In the genomic region with DNA sequence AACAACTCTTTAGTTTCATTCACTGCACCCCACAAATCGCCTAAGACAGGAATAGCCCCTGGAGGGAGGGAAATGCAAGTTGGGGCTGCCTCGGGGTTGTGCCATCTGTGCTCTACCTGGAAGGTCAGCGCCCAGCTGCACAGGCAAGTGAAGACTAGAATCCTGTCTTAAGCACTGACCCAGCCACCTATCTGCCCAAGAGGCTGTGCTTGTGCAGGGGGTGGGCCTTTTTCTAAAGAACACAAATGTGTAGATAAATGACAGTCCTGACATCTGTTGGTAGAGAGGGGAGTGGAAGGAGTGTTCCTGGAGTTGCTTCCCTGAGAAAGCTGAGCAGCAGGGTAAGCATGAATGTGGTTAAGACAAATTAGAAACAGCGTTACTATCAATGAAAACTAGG, we compare ENCODE assay signal across 21 cellular contexts.
"Had no signal": no experiment of that assay in that cellular context is flagged by ENCODE, and none has a peak within 500 bp of the region (broad histone marks: within the 10 kb centered on the region; RNA-seq: fewer than 3 reads in every experiment).

No MANE protein-coding gene starts in this region.

- DNase-seq: activated CD4-positive, alpha-beta T cell treated with anti-CD3 and anti-CD28 coated beads for 1 hour; activated CD4-positive, alpha-beta T cell treated with anti-CD3 and anti-CD28 coated beads, Interleukin-2, amount 10 ng/mL, durations not matched to agents 24 days and 14 days; activated CD4-positive, alpha-beta T cell treated with anti-CD3 and anti-CD28 coated beads, Interleukin-2, amount 50 U/mL, for 48 hours; activated CD8-positive, alpha-beta memory T cell treated with anti-CD3 and anti-CD28 coated beads, Interleukin-2, amount 10 ng/mL, durations not matched to agents 7 days and 5 days; activated effector memory CD4-positive, alpha-beta T cell treated with Interleukin-2 at 50 U/mL for 16 hours; activated naive CD4-positive, alpha-beta T cell; activated T-cell treated with anti-CD3 and anti-CD28 coated beads, Interleukin-2, amount 50 U/mL, for 24 hours; aorta; central memory CD4-positive, alpha-beta T cell; NCI-H1048; NCI-H1694; NCI-H2029 treated with DMSO at 0.1 percent for 48 hours; NCI-H510A treated with DMSO at 0.1 percent for 48 hours; NCI-H774; SHP77 treated with DMSO at 0.1 percent for 48 hours had no signal

- H3K4me3 ChIP-seq: breast epithelium, coronary artery had no signal

- H3K4me3 Mint-ChIP-seq: activated CD4-positive, alpha-beta T cell treated with anti-CD3 and anti-CD28 coated beads, Interleukin-2, amount 10 ng/mL, durations not matched to agents 24 days and 14 days; activated CD8-positive, alpha-beta memory T cell treated with anti-CD3 and anti-CD28 coated beads, Interleukin-2, amount 10 ng/mL, durations not matched to agents 7 days and 5 days; activated naive CD4-positive, alpha-beta T cell treated with anti-CD3 and anti-CD28 coated beads, Interleukin-2, amount 50 U/mL, for 24 hours; activated T-cell treated with anti-CD3 and anti-CD28 coated beads, Interleukin-2, amount 50 U/mL, for 24 hours; activated T-helper 1 cell treated with anti-CD3 and anti-CD28 coated beads, Interleukin-12 subunit alpha, Interleukin-12 subunit beta, Interleukin-2, Interleukin-4 antibody, amounts not matched to agents 30 ng/mL and 10 ng/mL and 1 ng/mL, durations not matched to agents 14 hours and 24 hours and 36 hours; T-helper 1 cell treated with Interleukin-12 subunit alpha and Interleukin-12 subunit beta and Interleukin-4 antibody, amounts not matched to agents 30 μg/mL and 1 μg/mL, for 36 hours had no signal

- H3K4me1 ChIP-seq: breast epithelium had no signal

- ATAC-seq: activated CD8-positive, alpha-beta memory T cell treated with anti-CD3 and anti-CD28 coated beads, Interleukin-2, amount 10 ng/mL, durations not matched to agents 7 days and 5 days had no signal

- H3K4me1 Mint-ChIP-seq: activated naive CD4-positive, alpha-beta T cell treated with anti-CD3 and anti-CD28 coated beads, Interleukin-2, amount 50 U/mL, for 24 hours had no signal

- H3K27me3 ChIP-seq: breast epithelium had no signal

- FAIRE-seq: RCC 7860 had no signal

- H3K27me3 Mint-ChIP-seq: activated CD4-positive, alpha-beta T cell treated with anti-CD3 and anti-CD28 coated beads, Interleukin-2, amount 10 ng/mL, durations not matched to agents 24 days and 14 days; activated CD8-positive, alpha-beta memory T cell treated with anti-CD3 and anti-CD28 coated beads, Interleukin-2, amount 10 ng/mL, durations not matched to agents 7 days and 5 days; activated naive CD4-positive, alpha-beta T cell treated with anti-CD3 and anti-CD28 coated beads, Interleukin-2, amount 50 U/mL, for 24 hours; activated T-cell treated with anti-CD3 and anti-CD28 coated beads, Interleukin-2, amount 50 U/mL, for 24 hours had no signal

- H3K36me3 ChIP-seq: breast epithelium had no signal

- H3K27ac ChIP-seq: breast epithelium, coronary artery had no signal

- H3K27ac Mint-ChIP-seq: activated CD4-positive, alpha-beta T cell treated with anti-CD3 and anti-CD28 coated beads, Interleukin-2, amount 10 ng/mL, durations not matched to agents 24 days and 14 days; activated CD8-positive, alpha-beta memory T cell treated with anti-CD3 and anti-CD28 coated beads, Interleukin-2, amount 10 ng/mL, durations not matched to agents 7 days and 5 days; activated naive CD4-positive, alpha-beta T cell treated with anti-CD3 and anti-CD28 coated beads, Interleukin-2, amount 50 U/mL, for 24 hours; activated T-cell treated with anti-CD3 and anti-CD28 coated beads, Interleukin-2, amount 50 U/mL, for 24 hours; activated T-helper 1 cell treated with anti-CD3 and anti-CD28 coated beads, Interleukin-12 subunit alpha, Interleukin-12 subunit beta, Interleukin-2, Interleukin-4 antibody, amounts not matched to agents 30 ng/mL and 10 ng/mL and 1 ng/mL, durations not matched to agents 14 hours and 24 hours and 36 hours; T-helper 1 cell treated with Interleukin-12 subunit alpha and Interleukin-12 subunit beta and Interleukin-4 antibody, amounts not matched to agents 30 μg/mL and 1 μg/mL, for 36 hours had no signal
